ENCODE assay signal across 13 cellular contexts in genomic region chr2:166418853-166419615, GRCh38. TPM values are rescaled to one million over a fixed set of nuclear protein-coding genes. Genes with fewer than 3 reads are reported as not detected.
DNase-seq lines count a peak whose midpoint lies in the region; ATAC-seq and TF ChIP-seq lines count a peak whose summit lies in the region.
"Had no signal": no experiment of that assay in that cellular context is flagged by ENCODE, and none has a peak within 500 bp of the region (broad histone marks: within the 10 kb centered on the region; RNA-seq: fewer than 3 reads in every experiment).

No MANE protein-coding gene starts in this region.

- H3K4ac ChIP-seq in H9 (ENCODE audit: low read depth, low read length) = no peak overlapping the region

- CTCF ChIA-PET in PC-9 (lab: Charles Lee) = interaction anchor here (0.6 to 0.9 kb wide), 2 partner anchors 58 to 1680 kb away, joined by 3 to 4 read pairs; no protein-coding TSS in a partner anchor
- CTCF ChIA-PET in WTC11 (lab: Charles Lee) = interaction anchor here (0.6 to 1.2 kb wide), 14 partner anchors 9 to 362 kb away, joined by 3 to 15 read pairs (median 4); partner anchors contain the start of genes SCN1A and SCN9A
- CTCF ChIA-PET in CD8-positive, alpha-beta memory T cell (lab: Charles Lee) = no interaction called here
- CTCF ChIA-PET in naive thymus-derived CD4-positive, alpha-beta T cell (lab: Charles Lee) = no interaction called here

- H3K4me2 ChIP-seq in H9 (ENCODE audit: insufficient read depth, insufficient read length, low read length) (no peak overlapping the region), PC-9 (no peak overlapping the region)

- H3K9me2 ChIP-seq in PC-9 (ENCODE audit: insufficient read depth) = no peaks in the 10 kb centered on the region

- no peaks in the 10 kb centered on the region for H3F3A ChIP-seq in PC-9 (ENCODE audit: insufficient read depth, low read depth)

- H4K5ac ChIP-seq in H9 (ENCODE audit: insufficient read length, low read depth, low read length) = no peak overlapping the region

- H3T11ph ChIP-seq in H9 (ENCODE audit: low read length) = no peak overlapping the region

- no peak overlapping the region for H2AK5ac ChIP-seq in H9 (ENCODE audit: insufficient read length, low read length)

- no peaks in the 10 kb centered on the region for H3K79me1 ChIP-seq in H9 (ENCODE audit: insufficient read depth, low read depth, low read length, poor library complexity, severe bottlenecking)

- no peak overlapping the region for H3K56ac ChIP-seq in H9 (ENCODE audit: insufficient read length, low read depth, low read length)

- no peak for DNase-seq in H9
- DNase-seq in PC-9 = no peak
- DNase-seq in WTC11 (ENCODE audit: low spot score) = no peak
- DNase-seq in CD8-positive, alpha-beta memory T cell = no peak
- no peak for DNase-seq in immature natural killer cell
- DNase-seq in naive thymus-derived CD4-positive, alpha-beta T cell = no peak
- DNase-seq: DND-41; NK-92 treated with Interleukin-12 subunit alpha and Interleukin-12 subunit beta, amount 100 ng/mL, for 24 hours; SHP77 treated with DMSO at 0.1 percent for 48 hours had no signal

- H3K9me3 Mint-ChIP-seq in H9 = no peaks in the 10 kb centered on the region
- H3K9me3 Mint-ChIP-seq in WTC11 = no peaks in the 10 kb centered on the region
- peaks cover 0 to 6% (median 0%) of the 10 kb centered on the region in 5 donors for H3K9me3 Mint-ChIP-seq in CD8-positive, alpha-beta memory T cell
- peaks cover 0 to 3% (median 0%) of the 10 kb centered on the region in 6 donors for H3K9me3 Mint-ChIP-seq in immature natural killer cell
- no peaks in the 10 kb centered on the region for H3K9me3 Mint-ChIP-seq in naive thymus-derived CD4-positive, alpha-beta T cell
- H3K9me3 Mint-ChIP-seq: T-helper 1 cell treated with Interleukin-12 subunit alpha and Interleukin-12 subunit beta and Interleukin-4 antibody, amounts not matched to agents 30 μg/mL and 1 μg/mL, for 36 hours had no signal

- intact Hi-C loops in PC-9 (cut with micrococcal nuclease; ENCODE audit: unreplicated experiment) = loop anchor here (1.0 to 2.0 kb wide), 2 partner anchors 240 to 466 kb away; partner anchors contain the start of gene TTC21B
- intact Hi-C loops in naive thymus-derived CD4-positive, alpha-beta T cell (cut with micrococcal nuclease) = no loop called here

- H3K23me2 ChIP-seq in H9 (ENCODE audit: insufficient read length, low read depth, low read length, poor library complexity, severe bottlenecking) = no peaks in the 10 kb centered on the region

- H3K9me3 ChIP-seq in H9 (ENCODE audit: control insufficient read depth, low read depth, low read length) = no peaks in the 10 kb centered on the region
- H3K9me3 ChIP-seq in PC-9 (ENCODE audit: insufficient read depth, low read depth) = no peaks in the 10 kb centered on the region
- H3K9me3 ChIP-seq in CD8-positive, alpha-beta memory T cell (ENCODE audit: low read length) = no peaks in the 10 kb centered on the region
- H3K9me3 ChIP-seq in naive thymus-derived CD4-positive, alpha-beta T cell (ENCODE audit: control insufficient read depth in 2 of 3, low read length in 3 of 3) = no peaks in the 10 kb centered on the region

- BruUV-seq in PC-9 (replicated peaks; lab: Mats Ljungman, UMichigan) = no TSS peak

- H3K4me3 ChIP-seq in PC-9 = no peak overlapping the region
- no peak overlapping the region for H3K4me3 ChIP-seq in CD8-positive, alpha-beta memory T cell (ENCODE audit: low read length)
- no peak overlapping the region for H3K4me3 ChIP-seq in naive thymus-derived CD4-positive, alpha-beta T cell (ENCODE audit: low read length)

- POLR2A ChIA-PET in PC-9 (lab: Charles Lee; ENCODE audit: unreplicated experiment) (no interaction called here), WTC11 (lab: Charles Lee) (no interaction called here)
- POLR2A ChIA-PET in CD8-positive, alpha-beta memory T cell (lab: Charles Lee) = no interaction called here
- POLR2A ChIA-PET in naive thymus-derived CD4-positive, alpha-beta T cell (lab: Charles Lee) = no interaction called here

- no peak overlapping the region for H3K4me3 Mint-ChIP-seq in H9
- H3K4me3 Mint-ChIP-seq in WTC11 = no peak overlapping the region
- no peak overlapping the region for H3K4me3 Mint-ChIP-seq in CD8-positive, alpha-beta memory T cell
- no peak overlapping the region for H3K4me3 Mint-ChIP-seq in immature natural killer cell
- no peak overlapping the region for H3K4me3 Mint-ChIP-seq in naive thymus-derived CD4-positive, alpha-beta T cell
- H3K4me3 Mint-ChIP-seq: CD14-positive monocyte; T-helper 1 cell treated with Interleukin-12 subunit alpha and Interleukin-12 subunit beta and Interleukin-4 antibody, amounts not matched to agents 30 μg/mL and 1 μg/mL, for 36 hours had no signal

- H3K27ac Mint-ChIP-seq in H9 (no peak overlapping the region), WTC11 (no peak overlapping the region), immature natural killer cell (no peak overlapping the region)
- no peak overlapping the region for H3K27ac Mint-ChIP-seq in CD8-positive, alpha-beta memory T cell
- H3K27ac Mint-ChIP-seq in naive thymus-derived CD4-positive, alpha-beta T cell = no peak overlapping the region
- H3K27ac Mint-ChIP-seq: T-helper 1 cell treated with Interleukin-12 subunit alpha and Interleukin-12 subunit beta and Interleukin-4 antibody, amounts not matched to agents 30 μg/mL and 1 μg/mL, for 36 hours had no signal

- H2BK5ac ChIP-seq in H9 (ENCODE audit: insufficient read length, low read length) = no peak overlapping the region

- H3K36me3 Mint-ChIP-seq in H9 (ENCODE audit: insufficient read depth in 1 of 3, low read depth in 3 of 3) (no peaks in the 10 kb centered on the region), WTC11 (no peaks in the 10 kb centered on the region), immature natural killer cell (peaks cover 0 to 3% (median 0%) of the 10 kb centered on the region in 3 donors)
- no peaks in the 10 kb centered on the region for H3K36me3 Mint-ChIP-seq in CD8-positive, alpha-beta memory T cell
- H3K36me3 Mint-ChIP-seq in naive thymus-derived CD4-positive, alpha-beta T cell = no peaks in the 10 kb centered on the region
- H3K36me3 Mint-ChIP-seq: CD14-positive monocyte had no signal

- H3K4me1 ChIP-seq in H9 (ENCODE audit: insufficient read depth, low read length) (no peaks in the 10 kb centered on the region), PC-9 (replicated peaks; ENCODE audit: insufficient read depth) (no peaks in the 10 kb centered on the region)
- H3K4me1 ChIP-seq in CD8-positive, alpha-beta memory T cell (ENCODE audit: insufficient read depth, low read length) = no peaks in the 10 kb centered on the region
- no peaks in the 10 kb centered on the region for H3K4me1 ChIP-seq in naive thymus-derived CD4-positive, alpha-beta T cell (ENCODE audit: control insufficient read depth in 2 of 2, insufficient read depth in 2 of 2, low read length in 2 of 2)

- peak overlapping the region; percentile 56 for H2AFZ ChIP-seq in H9 (ENCODE audit: low read length)
- H2AFZ ChIP-seq in PC-9 = 0 out of 2 replicates have a peak overlapping the region, but pooled peaks have one; percentile 68

- H3K4me1 Mint-ChIP-seq in H9 (no peaks in the 10 kb centered on the region), WTC11 (no peaks in the 10 kb centered on the region), immature natural killer cell (no peaks in the 10 kb centered on the region)
- no peaks in the 10 kb centered on the region for H3K4me1 Mint-ChIP-seq in CD8-positive, alpha-beta memory T cell
- no peaks in the 10 kb centered on the region for H3K4me1 Mint-ChIP-seq in naive thymus-derived CD4-positive, alpha-beta T cell

- H3K14ac ChIP-seq in H9 (ENCODE audit: insufficient read depth, low read length) = no peak overlapping the region

- H2BK120ac ChIP-seq in H9 (ENCODE audit: low read depth, low read length, poor library complexity, severe bottlenecking) = no peak overlapping the region

- H4K8ac ChIP-seq in H9 (replicated peaks; ENCODE audit: insufficient read length, low read depth, low read length) = no peak overlapping the region

- no peak overlapping the region for H2BK20ac ChIP-seq in H9 (ENCODE audit: low read depth, low read length, poor library complexity, severe bottlenecking)

- H3K27me3 Mint-ChIP-seq in H9 (ENCODE audit: low read depth) = no peaks in the 10 kb centered on the region
- no peaks in the 10 kb centered on the region for H3K27me3 Mint-ChIP-seq in WTC11 (ENCODE audit: low read depth)
- H3K27me3 Mint-ChIP-seq in CD8-positive, alpha-beta memory T cell = no peaks in the 10 kb centered on the region
- H3K27me3 Mint-ChIP-seq in immature natural killer cell (ENCODE audit: low read depth in 3 of 3) = no peaks in the 10 kb centered on the region
- no peaks in the 10 kb centered on the region for H3K27me3 Mint-ChIP-seq in naive thymus-derived CD4-positive, alpha-beta T cell

- H3K27me3 ChIP-seq in H9 (ENCODE audit: insufficient read depth, low read length) (no peaks in the 10 kb centered on the region), PC-9 (ENCODE audit: insufficient read depth, low read depth) (no peaks in the 10 kb centered on the region)
- H3K27me3 ChIP-seq in CD8-positive, alpha-beta memory T cell (ENCODE audit: insufficient read depth, low read length, poor library complexity, severe bottlenecking) = no peaks in the 10 kb centered on the region
- no peaks in the 10 kb centered on the region for H3K27me3 ChIP-seq in naive thymus-derived CD4-positive, alpha-beta T cell (ENCODE audit: control insufficient read depth in 2 of 2, insufficient read depth in 2 of 2, low read length in 2 of 2)

- H3K36me3 ChIP-seq in PC-9 (ENCODE audit: low read depth) = no peaks in the 10 kb centered on the region
- H3K36me3 ChIP-seq in CD8-positive, alpha-beta memory T cell (ENCODE audit: insufficient read depth, low read length) = no peaks in the 10 kb centered on the region
- no peaks in the 10 kb centered on the region for H3K36me3 ChIP-seq in naive thymus-derived CD4-positive, alpha-beta T cell (ENCODE audit: control insufficient read depth in 2 of 3, insufficient read depth in 3 of 3, low read length in 3 of 3)

- ATAC-seq in WTC11 (peak; percentile 65), GM18858 (IDR thresholded peaks at IDR 0.05; ENCODE audit: unreplicated experiment) (no peak)
- ATAC-seq in naive thymus-derived CD4-positive, alpha-beta T cell = no peak

- H3K9ac ChIP-seq in H9 (ENCODE audit: extremely low read depth, insufficient read length, low read length) = no peak overlapping the region

- no peak overlapping the region for H3K18ac ChIP-seq in H9 (ENCODE audit: insufficient read length, low read depth, low read length)

- no peak overlapping the region for H3K27ac ChIP-seq in H9 (ENCODE audit: insufficient read length, low read depth, low read length)
- H3K27ac ChIP-seq in PC-9 = no peak overlapping the region
- no peak overlapping the region for H3K27ac ChIP-seq in CD8-positive, alpha-beta memory T cell (ENCODE audit: low read depth, low read length)
- H3K27ac ChIP-seq in naive thymus-derived CD4-positive, alpha-beta T cell (ENCODE audit: low read depth, low read length) = no peak overlapping the region

- H4K20me1 ChIP-seq in H9 (ENCODE audit: control insufficient read depth, insufficient read depth, insufficient read length) (no peaks in the 10 kb centered on the region), PC-9 (ENCODE audit: insufficient read depth) (no peaks in the 10 kb centered on the region)

- H3K23ac ChIP-seq in H9 (ENCODE audit: insufficient read length, low read depth, low read length) = no peak overlapping the region

- no peak overlapping the region for H2BK12ac ChIP-seq in H9 (ENCODE audit: insufficient read length, low read depth, low read length)

- no peak overlapping the region for H2BK15ac ChIP-seq in H9 (ENCODE audit: low read depth, low read length)

- H3K79me2 ChIP-seq in H9 (ENCODE audit: insufficient read depth, low read length) (no peaks in the 10 kb centered on the region), PC-9 (ENCODE audit: low read depth) (no peaks in the 10 kb centered on the region)

- TF ChIP-seq CTCF in H9 (conservative IDR thresholded peaks at IDR 0.05) (no peak), PC-9 (conservative IDR thresholded peaks at IDR 0.05) (no peak), WTC11 (IDR thresholded peaks at IDR 0.05) (no peak)

- no peak overlapping the region for H4K91ac ChIP-seq in H9 (ENCODE audit: insufficient read length, low read depth, low read length)

- WGBS in H9 (ENCODE audit: extremely low coverage, insufficient read length, low lambda C conversion rate) = no CpG with 5 or more reads among the region's 5 CpGs

RNA-seq across cellular contexts. Expression of gene SCN9A, which starts 43.3 kb away (rescaled TPM):
- total RNA-seq in H9 (2021) (1.1 and 1.3 TPM in 2 replicates), PC-9 (2021) (3.4 and 5.2 TPM in 2 replicates), WTC11 (2021) (7.3 to 9.8 TPM (median 8.2 TPM) in 3 replicates)
- total RNA-seq in CD8-positive, alpha-beta memory T cell = not detected
- polyA plus RNA-seq in CD8-positive, alpha-beta memory T cell = not detected
- polyA plus RNA-seq in immature natural killer cell = under 1 TPM; 0.55 to 0.86 (median 0.78) TPM
- total RNA-seq in naive thymus-derived CD4-positive, alpha-beta T cell = 1 to 10 TPM in 2 of 5 experiments, under 1 TPM in 2, not detected in 1; 0.13 to 1.8 (median 1.0) TPM
- polyA plus RNA-seq in naive thymus-derived CD4-positive, alpha-beta T cell = under 1 TPM; 0.12 to 0.16 TPM
- total RNA-seq: G401 had no signal

Comparison
In these comparisons a context has a peak if more than half of its experiments do, and no peak if none do; other contexts are left out.
1. CTCF ChIA-PET loops: an anchor here in PC-9 (0.6 to 0.9 kb wide) and WTC11 (0.6 to 1.2 kb wide); none called in CD8-positive, alpha-beta memory T cell and naive thymus-derived CD4-positive, alpha-beta T cell.